ENCODE assay signal across 8 cellular contexts in genomic region chr9:94030318-94031179, GRCh38. TPM values are rescaled to one million over a fixed set of nuclear protein-coding genes. Genes with fewer than 3 reads are reported as not detected.
DNase-seq lines count a peak whose midpoint lies in the region; ATAC-seq and TF ChIP-seq lines count a peak whose summit lies in the region.

No MANE protein-coding gene starts in this region.

- H3K27ac ChIP-seq in Peyer's patch, result peak overlapping the region; percentile 73 to 82 (median 80)

- TF ChIP-seq POLR2A in Peyer's patch (IDR thresholded peaks at IDR 0.05), result peak; percentile 59 to 71

- no peaks in the 10 kb centered on the region for H3K9me3 ChIP-seq in Peyer's patch

- no peaks in the 10 kb centered on the region for H3K36me3 ChIP-seq in Peyer's patch

- H3K36me3 Mint-ChIP-seq in activated T-helper 17 cell treated with anti-CD3 and anti-CD28 coated beads, Interleukin-2, amount 50 U/mL, for 72 hours (ENCODE audit: low read depth), result no peaks in the 10 kb centered on the region
- peaks cover 28% of the 10 kb centered on the region for H3K36me3 Mint-ChIP-seq in nephron progenitor cell (ENCODE audit: low read depth)

- H3K27me3 ChIP-seq in Peyer's patch, result no peaks in the 10 kb centered on the region

- peak overlapping the region; percentile 83 to 88 (median 86) for H3K4me3 ChIP-seq in Peyer's patch

- no peak for TF ChIP-seq CTCF in Peyer's patch (IDR thresholded peaks at IDR 0.05)
- no peak for TF ChIP-seq CTCF in nephron progenitor cell (IDR thresholded peaks at IDR 0.05)

- peak; percentile 97 for ATAC-seq in GM21528 (IDR thresholded peaks at IDR 0.05; ENCODE audit: low FRiP score, unreplicated experiment)
- peak; percentile 100 for ATAC-seq in activated T-helper 17 cell treated with anti-CD3 and anti-CD28 coated beads, Interleukin-2, amount 50 U/mL, for 72 hours (replicated peaks)
- ATAC-seq in stimulated activated naive CD8-positive, alpha-beta T cell treated with anti-CD3 and anti-CD28 coated beads, Interleukin-15, amount 100 ng/mL, for 72 hours, result peak; percentile 99

- H3K4me1 Mint-ChIP-seq in activated T-helper 17 cell treated with anti-CD3 and anti-CD28 coated beads, Interleukin-2, amount 50 U/mL, for 72 hours, result no peaks in the 10 kb centered on the region
- H3K4me1 Mint-ChIP-seq in nephron progenitor cell, result peaks cover 16% of the 10 kb centered on the region
- H3K4me1 Mint-ChIP-seq in stimulated activated naive CD8-positive, alpha-beta T cell treated with anti-CD3 and anti-CD28 coated beads, Interleukin-15, amount 100 ng/mL, for 72 hours, result peaks cover 21% of the 10 kb centered on the region

- peak; percentile 91 for DNase-seq in DMS53 (lab: John Stamatoyannopoulos, UW)
- DNase-seq in HuH-7.5 (ENCODE audit: low spot score), result peak; percentile 79
- DNase-seq in Peyer's patch, result peak; percentile 83 to 93 (median 92)
- DNase-seq in fibroblast of the conjunctiva (ENCODE audit: low read depth), result peak; percentile 44
- DNase-seq in nephron progenitor cell, result peak; percentile 86
- DNase-seq in stimulated activated naive CD8-positive, alpha-beta T cell treated with anti-CD3 and anti-CD28 coated beads, Interleukin-15, amount 100 ng/mL, for 72 hours, result peak; percentile 80 to 84

- H3K4me1 ChIP-seq in Peyer's patch, result no peaks in the 10 kb centered on the region

- peaks cover 5% of the 10 kb centered on the region for H3K27me3 Mint-ChIP-seq in activated T-helper 17 cell treated with anti-CD3 and anti-CD28 coated beads, Interleukin-2, amount 50 U/mL, for 72 hours
- peaks cover 17% of the 10 kb centered on the region for H3K27me3 Mint-ChIP-seq in nephron progenitor cell (ENCODE audit: low read depth, poor library complexity)
- no peaks in the 10 kb centered on the region for H3K27me3 Mint-ChIP-seq in stimulated activated naive CD8-positive, alpha-beta T cell treated with anti-CD3 and anti-CD28 coated beads, Interleukin-15, amount 100 ng/mL, for 72 hours

- H3K27ac Mint-ChIP-seq in activated T-helper 17 cell treated with anti-CD3 and anti-CD28 coated beads, Interleukin-2, amount 50 U/mL, for 72 hours, result peak overlapping the region; percentile 97
- H3K27ac Mint-ChIP-seq in nephron progenitor cell, result peak overlapping the region; percentile 47
- peak overlapping the region; percentile 95 to 100 for H3K27ac Mint-ChIP-seq in stimulated activated naive CD8-positive, alpha-beta T cell treated with anti-CD3 and anti-CD28 coated beads, Interleukin-15, amount 100 ng/mL, for 72 hours

- peak overlapping the region; percentile 96 for H3K4me3 Mint-ChIP-seq in activated T-helper 17 cell treated with anti-CD3 and anti-CD28 coated beads, Interleukin-2, amount 50 U/mL, for 72 hours
- peak overlapping the region; percentile 93 for H3K4me3 Mint-ChIP-seq in nephron progenitor cell
- peak overlapping the region; percentile 93 to 100 for H3K4me3 Mint-ChIP-seq in stimulated activated naive CD8-positive, alpha-beta T cell treated with anti-CD3 and anti-CD28 coated beads, Interleukin-15, amount 100 ng/mL, for 72 hours

- no peaks in the 10 kb centered on the region for H3K9me3 Mint-ChIP-seq in activated T-helper 17 cell treated with anti-CD3 and anti-CD28 coated beads, Interleukin-2, amount 50 U/mL, for 72 hours
- peaks cover 53% of the 10 kb centered on the region for H3K9me3 Mint-ChIP-seq in nephron progenitor cell
- peaks cover 0 to 5% of the 10 kb centered on the region in 2 donors for H3K9me3 Mint-ChIP-seq in stimulated activated naive CD8-positive, alpha-beta T cell treated with anti-CD3 and anti-CD28 coated beads, Interleukin-15, amount 100 ng/mL, for 72 hours

RNA-seq across cellular contexts. Expression of gene PTPDC1, which starts 53.7 kb away (rescaled TPM):
- 10 to 100 TPM in 2 of 4 donors, 1 to 10 TPM in 2; 7.2 to 15.7 (median 9.4) TPM for total RNA-seq in Peyer's patch
- total RNA-seq in activated T-helper 17 cell treated with anti-CD3 and anti-CD28 coated beads, Interleukin-2, amount 50 U/mL, for 72 hours, result 1 to 10 TPM; 5.8 to 6.2 TPM

Comparison
In these comparisons a context has a peak if more than half of its experiments do, and no peak if none do; other contexts are left out.
1. Peak in every context shown above with its lines: DNase-seq, ATAC-seq, H3K4me3 ChIP-seq and H3K27ac ChIP-seq.
2. H3K27ac Mint-ChIP-seq: peak in every context shown above with its lines; median percentile 98 in stimulated activated naive CD8-positive, alpha-beta T cell treated with anti-CD3 and anti-CD28 coated beads, Interleukin-15, amount 100 ng/mL, for 72 hours; 97 in activated T-helper 17 cell treated with anti-CD3 and anti-CD28 coated beads, Interleukin-2, amount 50 U/mL, for 72 hours; 47 in nephron progenitor cell.